ENCODE assay signal across 8 cellular contexts in the genomic region with DNA sequence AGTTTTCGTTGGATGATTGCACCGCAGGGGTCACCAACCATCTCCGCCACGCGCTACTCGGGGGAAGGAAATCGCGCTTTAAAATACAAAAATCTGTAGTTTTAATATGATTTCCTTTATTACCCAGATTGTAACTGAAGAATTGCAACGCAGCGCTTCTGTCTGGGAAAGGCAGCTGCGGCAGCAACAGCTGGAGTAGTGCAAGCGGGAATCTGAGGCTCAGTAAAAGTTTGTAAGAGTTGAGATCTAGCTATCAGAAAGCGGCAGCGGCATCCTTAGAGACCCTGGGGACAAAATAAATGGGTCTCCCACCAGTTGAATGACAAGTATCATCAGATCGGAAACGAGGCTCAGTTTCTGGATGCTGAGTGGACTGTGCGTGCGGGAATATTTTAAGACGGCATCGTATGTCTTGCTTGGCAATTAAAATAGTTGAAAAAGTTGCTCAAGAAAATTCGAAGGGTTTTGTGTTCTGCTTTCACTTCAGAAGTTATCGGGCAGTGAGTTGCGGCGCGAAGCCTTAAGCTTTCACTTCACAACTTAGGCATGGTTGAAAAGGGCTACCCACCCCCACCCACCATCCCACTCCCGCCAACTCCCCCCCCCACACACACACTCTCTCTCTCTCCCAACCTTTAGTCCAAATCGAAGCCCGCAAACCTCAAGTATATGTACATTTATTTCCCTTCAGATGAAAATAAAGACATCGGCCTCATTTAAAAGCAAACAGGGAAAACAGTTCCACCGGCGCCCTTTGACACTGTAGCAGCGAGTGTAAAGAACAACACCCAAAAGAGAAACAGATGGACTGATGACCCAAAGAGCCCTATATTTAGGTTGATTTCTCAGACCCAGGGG. TPM values are rescaled to one million over a fixed set of nuclear protein-coding genes. Genes with fewer than 3 reads are reported as not detected.
A peak's percentile ranks its signal among the peaks of the same experiment; 100 is the strongest.
DNase-seq lines count a peak whose midpoint lies in the region; ATAC-seq and TF ChIP-seq lines count a peak whose summit lies in the region.

No MANE protein-coding gene starts in this region.

- TF ChIP-seq CTCF in GM20000 (IDR thresholded peaks at IDR 0.05; ENCODE audit: extremely low read depth, missing control alignments) (no peak), WERI-Rb-1 (IDR thresholded peaks at IDR 0.05; ENCODE audit: low read depth, low read length) (no peak)

- peak; percentile 61 for DNase-seq in GM20000 (ENCODE audit: low spot score)
- DNase-seq in WERI-Rb-1 = no peak
- DNase-seq in Right ventricle myocardium superior = peak; percentile 51
- DNase-seq in retina = peak; percentile 79
- DNase-seq in NCI-H187 treated with DMSO at 0.1 percent for 48 hours (lab: John Stamatoyannopoulos, UW) = no peak
- DNase-seq in AML-193 (lab: John Stamatoyannopoulos, UW) = no peak
- no peak for DNase-seq in amygdala (lab: John Stamatoyannopoulos, UW)

- no peaks in the 10 kb centered on the region for H3K9me3 ChIP-seq in WERI-Rb-1 (ENCODE audit: severe bottlenecking)

- intact Hi-C loops in Right ventricle myocardium superior (cut with DNase I) = loop anchor here (5.0 to 10.0 kb wide), 2 partner anchors 514 to 616 kb away; no protein-coding TSS in a partner anchor

- no peak overlapping the region for H3K27ac ChIP-seq in WERI-Rb-1

- ATAC-seq in Right ventricle myocardium superior (ENCODE audit: poor library complexity) (no peak), HG03432 (IDR thresholded peaks at IDR 0.05; ENCODE audit: unreplicated experiment) (no peak)

- H3K27me3 ChIP-seq in WERI-Rb-1 (ENCODE audit: insufficient read depth, low read depth, severe bottlenecking) = peaks cover 36% of the 10 kb centered on the region

- H3K36me3 ChIP-seq in WERI-Rb-1 = no peaks in the 10 kb centered on the region

- H3K4me3 ChIP-seq in WERI-Rb-1 (ENCODE audit: low read depth, low read length) = peak overlapping the region; percentile 48

RNA-seq across cellular contexts. Expression of a gene that starts 2.6 kb away (rescaled TPM):
- 15.5 TPM for total RNA-seq in Right ventricle myocardium superior

Comparison
In these comparisons a context has a peak if more than half of its experiments do, and no peak if none do; other contexts are left out.
1. DNase-seq: peak in GM20000 (single experiment), Right ventricle myocardium superior (single experiment) and retina (single experiment); none in WERI-Rb-1 (single experiment), NCI-H187 treated with DMSO at 0.1 percent for 48 hours (single experiment), AML-193 (0 of 2) and amygdala (0 of 56).